27 cellular contexts compared by ENCODE assay signal in genomic region chr12:107702106-107702505, GRCh38. TPM values are rescaled to one million over a fixed set of nuclear protein-coding genes. Genes with fewer than 3 reads are reported as not detected.
DNase-seq lines count a peak whose midpoint lies in the region; ATAC-seq, FAIRE-seq and TF ChIP-seq lines count a peak whose summit lies in the region.
"Had no signal": no experiment of that assay in that cellular context is flagged by ENCODE, and none has a peak within 500 bp of the region (broad histone marks: within the 10 kb centered on the region; RNA-seq: fewer than 3 reads in every experiment).

No MANE protein-coding gene starts in this region.

- H3K27me3 ChIP-seq in ascending aorta, result no peaks in the 10 kb centered on the region
- no peaks in the 10 kb centered on the region for H3K27me3 ChIP-seq in thoracic aorta (replicated peaks; ENCODE audit: insufficient read depth)
- H3K27me3 ChIP-seq in testis, result no peaks in the 10 kb centered on the region
- H3K27me3 ChIP-seq: SJSA1 had no signal

- H3K27ac ChIP-seq in ascending aorta, result peak overlapping the region; percentile 67 to 69
- H3K27ac ChIP-seq in thoracic aorta, result peak overlapping the region; percentile 65 to 81
- H3K27ac ChIP-seq in testis, result no peak overlapping the region
- H3K27ac ChIP-seq: HL-60, SJSA1 had no signal

- DNase-seq in GM12892 (ENCODE audit: insufficient read length) (no peak), ascending aorta (ENCODE audit: low spot score in 2 of 2) (no peak), thoracic aorta (ENCODE audit: low spot score) (no peak), testis (no peak), HT-29 (ENCODE audit: low spot score) (no peak), NCI-H2029 (lab: John Stamatoyannopoulos, UW) (no peak)
- DNase-seq: C1 segment of cervical spinal cord; CD4-positive, alpha-beta memory T cell; COR-L47; DMS53; GOT3; HFFc6; Kasumi-1; NCI-H1092 treated with DMSO at 0.1 percent for 48 hours; NCI-H1436; NCI-H187; NCI-H2171 treated with DMSO at 0.1 percent for 48 hours; NCI-H345; NCI-H524; NCI-H774; PC-3 had no signal

- TF ChIP-seq POLR2A in GM12892 (IDR thresholded peaks at IDR 0.05; ENCODE audit: low read depth, low read length) (no peak), testis (IDR thresholded peaks at IDR 0.05) (no peak)

- peak; percentile 50 for FAIRE-seq in GM12892 (lab: Jason Lieb, UNC)
- FAIRE-seq: A204.1, GM12891 had no signal

- H3K4me1 ChIP-seq in ascending aorta (peaks cover 0 to 5% of the 10 kb centered on the region in 2 donors), thoracic aorta (ENCODE audit: control insufficient read depth in 1 of 2, low read depth in 2 of 2) (peaks cover 7 to 9% of the 10 kb centered on the region in 2 donors), testis (no peaks in the 10 kb centered on the region)
- H3K4me1 ChIP-seq: HAP-1, SJSA1 had no signal

- no peaks in the 10 kb centered on the region for H3K9me3 ChIP-seq in ascending aorta
- H3K9me3 ChIP-seq in thoracic aorta, result no peaks in the 10 kb centered on the region
- no peaks in the 10 kb centered on the region for H3K9me3 ChIP-seq in testis
- H3K9me3 ChIP-seq: HAP-1, SJSA1 had no signal

- WGBS in testis, 2 donors, result 91 to 93% methylated on average over 4 of the region's 4 CpGs

- H3K4me3 ChIP-seq in ascending aorta (no peak overlapping the region), thoracic aorta (no peak overlapping the region), testis (no peak overlapping the region)
- H3K4me3 ChIP-seq: HAP-1, SJSA1 had no signal

- ATAC-seq in HG02571 (IDR thresholded peaks at IDR 0.05; ENCODE audit: unreplicated experiment) (peak; percentile 45), thoracic aorta (ENCODE audit: insufficient number of reproducible peaks, low FRiP score, low read depth) (no peak)
- ATAC-seq: PC-3 had no signal

- intact Hi-C loops in ascending aorta (cut with DNase I) (no loop called here), testis (cut with DNase I; ENCODE audit: low total_unique reads) (no loop called here)

- TF ChIP-seq CTCF in ascending aorta (IDR thresholded peaks at IDR 0.05), result no peak
- TF ChIP-seq CTCF in thoracic aorta (IDR thresholded peaks at IDR 0.05), result no peak
- no peak for TF ChIP-seq CTCF in testis (IDR thresholded peaks at IDR 0.05)

- H3K36me3 ChIP-seq in ascending aorta (peaks cover 56 to 93% of the 10 kb centered on the region in 2 donors), thoracic aorta (peaks cover 62% of the 10 kb centered on the region), testis (ENCODE audit: low read depth, missing control alignments) (no peaks in the 10 kb centered on the region)

RNA-seq across cellular contexts. Expression of gene PWP1, which starts 16.5 kb away (rescaled TPM):
- polyA plus RNA-seq in GM12892 (2012; ENCODE audit: missing spikeins), result 50.0 TPM
- total RNA-seq in ascending aorta (57.3 TPM), thoracic aorta (10 to 100 TPM; 38.4 to 72.9 TPM), testis (10 to 100 TPM; 65.7 to 90.4 TPM)
- polyA plus RNA-seq in testis (ENCODE audit: insufficient read depth, low read depth, low replicate concordance), result 55.7 TPM
- 32.0 and 34.8 TPM in 2 replicates for total RNA-seq in HT-29 (2014; rRNA removed; shearing (Covaris generic))

RNA-seq across cellular contexts. Expression of gene PRDM4, which starts 58.8 kb away (rescaled TPM):
- polyA plus RNA-seq in GM12892 (2012; ENCODE audit: missing spikeins), result 9.3 TPM
- total RNA-seq in ascending aorta (7.3 TPM), thoracic aorta (10 to 100 TPM; 24.5 to 37.2 TPM), testis (10 to 100 TPM; 35.6 to 36.9 TPM)
- polyA plus RNA-seq in testis (ENCODE audit: insufficient read depth, low read depth, low replicate concordance), result 31.1 TPM
- 28.1 and 35.5 TPM in 2 replicates for total RNA-seq in HT-29 (2014; rRNA removed; shearing (Covaris generic))

Comparison
In these comparisons a context has a peak if more than half of its experiments do, and no peak if none do; other contexts are left out.
1. H3K27ac ChIP-seq: peak in ascending aorta (2 of 2) and thoracic aorta (2 of 2); none in testis (0 of 2).